Comparison of ENCODE assay signal across 25 cellular contexts in the genomic region with DNA sequence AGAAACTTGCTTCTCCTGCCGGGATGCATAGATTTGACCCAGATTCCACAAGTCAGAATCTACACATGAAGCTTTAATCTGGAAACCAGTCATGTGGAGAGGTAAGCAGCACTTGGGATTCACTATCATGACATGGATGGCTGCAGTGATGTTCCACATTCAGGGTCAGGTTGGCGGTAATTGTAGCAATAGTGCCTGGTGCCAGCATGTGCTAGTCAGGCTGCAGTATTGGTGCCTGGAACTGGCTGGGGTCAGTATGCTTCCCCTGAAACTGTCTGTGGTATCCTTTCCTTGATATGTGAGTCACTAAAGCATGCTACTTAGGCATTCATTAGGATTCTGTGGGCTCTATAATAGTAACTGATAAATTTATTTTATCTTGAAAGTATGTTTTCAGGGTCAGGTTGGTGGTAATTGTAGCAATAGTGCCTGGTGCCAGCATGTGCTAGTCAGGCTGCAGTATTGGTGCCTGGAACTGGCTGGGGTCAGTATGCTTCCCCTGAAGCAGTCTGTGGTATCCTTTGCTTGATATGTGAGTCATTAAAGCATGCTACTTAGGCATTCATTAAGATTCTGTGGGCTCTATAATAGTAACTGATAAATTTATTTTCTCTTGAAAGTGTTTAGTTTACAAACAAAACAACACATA.
"Had no signal": no experiment of that assay in that cellular context is flagged by ENCODE, and none has a peak within 500 bp of the region (broad histone marks: within the 10 kb centered on the region; RNA-seq: fewer than 3 reads in every experiment).

No MANE protein-coding gene starts in this region.

- H3K4me3 ChIP-seq: lower lobe of right lung, skin epidermis, stomach, tibial artery had no signal

- H3K9me3 Mint-ChIP-seq: activated CD4-positive, alpha-beta memory T cell treated with anti-CD3 and anti-CD28 coated beads for 36 hours; activated CD4-positive, alpha-beta T cell treated with anti-CD3 and anti-CD28 coated beads, Interleukin-2, amount 10 ng/mL, durations not matched to agents 24 days and 14 days; activated naive CD8-positive, alpha-beta T cell treated with anti-CD3 and anti-CD28 coated beads, Interleukin-2, amount 10 ng/mL, durations not matched to agents 7 days and 5 days; activated T-helper 1 cell treated with anti-CD3 and anti-CD28 coated beads, Interleukin-12 subunit alpha, Interleukin-12 subunit beta, Interleukin-2, Interleukin-4 antibody, amounts not matched to agents 30 ng/mL and 10 ng/mL and 1 ng/mL, durations not matched to agents 14 hours and 24 hours and 36 hours had no signal

- H3K4me1 ChIP-seq: lower lobe of right lung, stomach, tibial artery had no signal

- ATAC-seq: left lobe of liver; lower lobe of right lung; natural killer cell; sciatic nerve; stimulated activated naive B cell treated with anti-CD40 and anti-IgM and Interleukin-4, amounts not matched to agents 10 μg/mL and 1 μg/mL and 100 μg/mL, for 72 hours had no signal

- DNase-seq: activated CD4-positive, alpha-beta memory T cell treated with anti-CD3 and anti-CD28 coated beads for 36 hours; activated CD4-positive, alpha-beta T cell treated with anti-CD3 and anti-CD28 coated beads, Interleukin-2, amount 10 ng/mL, durations not matched to agents 24 days and 14 days; activated CD4-positive, CD25-positive, alpha-beta regulatory T cell treated with anti-CD3 and anti-CD28 coated beads, Interleukin-2, amount 50 U/mL, for 72 hours; activated CD8-positive, alpha-beta memory T cell treated with anti-CD3 and anti-CD28 coated beads, Interleukin-2, amount 50 U/mL, for 4 hours; activated effector memory CD4-positive, alpha-beta T cell treated with anti-CD3 and anti-CD28 coated beads, Interleukin-2, amount 50 U/mL, for 16 hours; activated naive CD4-positive, alpha-beta T cell treated with anti-CD3 and anti-CD28 coated beads, Interleukin-2, amount 10 ng/mL, durations not matched to agents 7 days and 5 days; activated naive CD8-positive, alpha-beta T cell treated with anti-CD3 and anti-CD28 coated beads, Interleukin-2, amount 10 ng/mL, durations not matched to agents 7 days and 5 days; activated T-cell treated with anti-CD3 and anti-CD28 coated beads, Interleukin-2, amount 50 U/mL, for 1 hour; amniotic stem cell; cortex of kidney; head of caudate nucleus; hippocampal formation; lower lobe of right lung; mesendoderm; natural killer cell; stimulated activated CD4-positive, alpha-beta T cell treated with anti-CD3 and anti-CD28 coated beads, Interleukin-12 subunit alpha, Interleukin-12 subunit beta, amount 100 ng/mL, for 4 hours; stimulated activated CD4-positive, alpha-beta T cell treated with anti-CD3 and anti-CD28 coated beads, Interleukin-4, amount 100 ng/mL, for 1 hour; stimulated activated naive B cell treated with anti-CD40 and anti-IgM and Interleukin-4, amounts not matched to agents 10 μg/mL and 1 μg/mL and 100 μg/mL, for 72 hours; stomach; T-helper 2 cell; tibial artery had no signal

- H3K27me3 ChIP-seq: stomach, tibial artery had no signal

- H3K36me3 Mint-ChIP-seq: activated CD4-positive, alpha-beta memory T cell treated with anti-CD3 and anti-CD28 coated beads for 36 hours; activated naive CD4-positive, alpha-beta T cell treated with anti-CD3 and anti-CD28 coated beads, Interleukin-2, amount 10 ng/mL, durations not matched to agents 7 days and 5 days; activated naive CD8-positive, alpha-beta T cell treated with anti-CD3 and anti-CD28 coated beads, Interleukin-2, amount 10 ng/mL, durations not matched to agents 7 days and 5 days; natural killer cell; stimulated activated naive B cell treated with anti-CD40 and anti-IgM and Interleukin-4, amounts not matched to agents 10 μg/mL and 1 μg/mL and 100 μg/mL, for 72 hours had no signal

- H3K4me1 Mint-ChIP-seq: activated CD4-positive, alpha-beta T cell treated with anti-CD3 and anti-CD28 coated beads, Interleukin-2, amount 10 ng/mL, durations not matched to agents 24 days and 14 days; activated naive CD4-positive, alpha-beta T cell treated with anti-CD3 and anti-CD28 coated beads, Interleukin-2, amount 10 ng/mL, durations not matched to agents 7 days and 5 days; activated naive CD8-positive, alpha-beta T cell treated with anti-CD3 and anti-CD28 coated beads, Interleukin-2, amount 10 ng/mL, durations not matched to agents 7 days and 5 days; natural killer cell; stimulated activated naive B cell treated with anti-CD40 and anti-IgM and Interleukin-4, amounts not matched to agents 10 μg/mL and 1 μg/mL and 100 μg/mL, for 72 hours had no signal

- H3K9me3 ChIP-seq: lower lobe of right lung, stomach, tibial artery had no signal

- H3K27me3 Mint-ChIP-seq: activated CD4-positive, alpha-beta memory T cell treated with anti-CD3 and anti-CD28 coated beads for 36 hours; activated CD4-positive, alpha-beta T cell treated with anti-CD3 and anti-CD28 coated beads, Interleukin-2, amount 10 ng/mL, durations not matched to agents 24 days and 14 days; activated naive CD4-positive, alpha-beta T cell treated with anti-CD3 and anti-CD28 coated beads, Interleukin-2, amount 10 ng/mL, durations not matched to agents 7 days and 5 days; activated naive CD8-positive, alpha-beta T cell treated with anti-CD3 and anti-CD28 coated beads, Interleukin-2, amount 10 ng/mL, durations not matched to agents 7 days and 5 days; stimulated activated naive B cell treated with anti-CD40 and anti-IgM and Interleukin-4, amounts not matched to agents 10 μg/mL and 1 μg/mL and 100 μg/mL, for 72 hours had no signal

- H3K36me3 ChIP-seq: lower lobe of right lung, stomach, tibial artery had no signal

- H3K4me3 Mint-ChIP-seq: activated CD4-positive, alpha-beta memory T cell treated with anti-CD3 and anti-CD28 coated beads for 36 hours; activated CD4-positive, alpha-beta T cell treated with anti-CD3 and anti-CD28 coated beads, Interleukin-2, amount 10 ng/mL, durations not matched to agents 24 days and 14 days; activated naive CD4-positive, alpha-beta T cell treated with anti-CD3 and anti-CD28 coated beads, Interleukin-2, amount 10 ng/mL, durations not matched to agents 7 days and 5 days; activated naive CD8-positive, alpha-beta T cell treated with anti-CD3 and anti-CD28 coated beads, Interleukin-2, amount 10 ng/mL, durations not matched to agents 7 days and 5 days; activated T-helper 1 cell treated with anti-CD3 and anti-CD28 coated beads, Interleukin-12 subunit alpha, Interleukin-12 subunit beta, Interleukin-2, Interleukin-4 antibody, amounts not matched to agents 30 ng/mL and 10 ng/mL and 1 ng/mL, durations not matched to agents 14 hours and 24 hours and 36 hours; natural killer cell; stimulated activated naive B cell treated with anti-CD40 and anti-IgM and Interleukin-4, amounts not matched to agents 10 μg/mL and 1 μg/mL and 100 μg/mL, for 72 hours had no signal

- H3K27ac Mint-ChIP-seq: activated CD4-positive, alpha-beta memory T cell treated with anti-CD3 and anti-CD28 coated beads for 36 hours; activated CD4-positive, alpha-beta T cell treated with anti-CD3 and anti-CD28 coated beads, Interleukin-2, amount 10 ng/mL, durations not matched to agents 24 days and 14 days; activated naive CD4-positive, alpha-beta T cell treated with anti-CD3 and anti-CD28 coated beads, Interleukin-2, amount 10 ng/mL, durations not matched to agents 7 days and 5 days; activated naive CD8-positive, alpha-beta T cell treated with anti-CD3 and anti-CD28 coated beads, Interleukin-2, amount 10 ng/mL, durations not matched to agents 7 days and 5 days; activated T-helper 1 cell treated with anti-CD3 and anti-CD28 coated beads, Interleukin-12 subunit alpha, Interleukin-12 subunit beta, Interleukin-2, Interleukin-4 antibody, amounts not matched to agents 30 ng/mL and 10 ng/mL and 1 ng/mL, durations not matched to agents 14 hours and 24 hours and 36 hours; natural killer cell; stimulated activated naive B cell treated with anti-CD40 and anti-IgM and Interleukin-4, amounts not matched to agents 10 μg/mL and 1 μg/mL and 100 μg/mL, for 72 hours had no signal

- H3K27ac ChIP-seq: lower lobe of right lung, skin epidermis, stomach, tibial artery had no signal
